In genomic region chr7:5523712-5524561, GRCh38 we compare ENCODE assay signal across 8 cellular contexts. TPM values are rescaled to one million over a fixed set of nuclear protein-coding genes. Genes with fewer than 3 reads are reported as not detected.
A peak's percentile ranks its signal among the peaks of the same experiment; 100 is the strongest.
DNase-seq lines count a peak whose midpoint lies in the region; ATAC-seq and TF ChIP-seq lines count a peak whose summit lies in the region.
"Not testable (repeated sequence)": the region's sequence is repeated elsewhere in the genome, so short reads cannot be mapped to it uniquely, and the experiment has no call there.

No MANE protein-coding gene starts in this region.

- CTCF ChIA-PET in WTC11 (lab: Charles Lee) = interaction anchor here (0.6 to 4.4 kb wide), 4 partner anchors 12 to 141 kb away, joined by 3 to 23 read pairs (median 5); no protein-coding TSS in a partner anchor

- peak overlapping the region; percentile 87 for H3K27ac Mint-ChIP-seq in WTC11
- H3K27ac Mint-ChIP-seq in activated naive CD8-positive, alpha-beta T cell treated with anti-CD3 and anti-CD28 coated beads for 36 hours = peak overlapping the region; percentile 86

- not testable (repeated sequence) for H3K9me3 Mint-ChIP-seq in WTC11; activated naive CD8-positive, alpha-beta T cell treated with anti-CD3 and anti-CD28 coated beads for 36 hours

- TF ChIP-seq POLR2A in GM19099 (IDR thresholded peaks at IDR 0.05; ENCODE audit: extremely low read depth, insufficient read length, low read depth) (peak; percentile 48), right lobe of liver (IDR thresholded peaks at IDR 0.05) (peak; percentile 16)

- H3K27me3 ChIP-seq in BLaER1, right lobe of liver: not testable (repeated sequence)

- not testable (repeated sequence) for H3K4me3 Mint-ChIP-seq in WTC11
- peak overlapping the region; percentile 62 for H3K4me3 Mint-ChIP-seq in activated naive CD8-positive, alpha-beta T cell treated with anti-CD3 and anti-CD28 coated beads for 36 hours

- POLR2A ChIA-PET in WTC11 (lab: Charles Lee) = interaction anchor here (0.6 to 4.4 kb wide), 5 partner anchors 12 to 141 kb away, joined by 3 to 21 read pairs (median 3); no protein-coding TSS in a partner anchor

- not testable (repeated sequence) for H3K27ac ChIP-seq in BLaER1, right lobe of liver
- peak overlapping the region; percentile 99 for H3K27ac ChIP-seq in epithelial cell of prostate

- not testable (repeated sequence) for H3K9me3 ChIP-seq in BLaER1, right lobe of liver

- peaks cover 56% of the 10 kb centered on the region for H3K36me3 Mint-ChIP-seq in WTC11
- H3K36me3 Mint-ChIP-seq in activated naive CD8-positive, alpha-beta T cell treated with anti-CD3 and anti-CD28 coated beads for 36 hours = peaks cover 48% of the 10 kb centered on the region

- not testable (repeated sequence) for H3K4me3 ChIP-seq in BLaER1, right lobe of liver

- H4K20me1 ChIP-seq in BLaER1 = peaks cover 64% of the 10 kb centered on the region

- intact Hi-C loops in right lobe of liver (cut with DNase I) = not testable (repeated sequence)

- not testable (repeated sequence) for ATAC-seq in WTC11, right lobe of liver

- H3K4me1 ChIP-seq in BLaER1 (peaks cover 55% of the 10 kb centered on the region), right lobe of liver (peaks cover 0 to 15% (median 0%) of the 10 kb centered on the region in 4 donors)

- DNase-seq in NOMO-1 treated with dmso at 0.1 percent for 144 hours (lab: John Stamatoyannopoulos, UW; ENCODE audit: unreplicated experiment) = peak; percentile 39
- DNase-seq in WTC11 (ENCODE audit: low spot score); activated naive CD8-positive, alpha-beta T cell treated with anti-CD3 and anti-CD28 coated beads for 36 hours; epithelial cell of prostate (ENCODE audit: low read depth, low spot score); right lobe of liver: not testable (repeated sequence)
- peak; percentile 18 for DNase-seq in stimulated activated CD4-positive, alpha-beta T cell treated with anti-CD3 and anti-CD28 coated beads, Interleukin-12 subunit alpha, Interleukin-12 subunit beta, amount 100 ng/mL, for 4 hours

- H3K27me3 Mint-ChIP-seq in WTC11 (ENCODE audit: low read depth) = not testable (repeated sequence)
- H3K27me3 Mint-ChIP-seq in activated naive CD8-positive, alpha-beta T cell treated with anti-CD3 and anti-CD28 coated beads for 36 hours = peaks cover 32% of the 10 kb centered on the region

- not testable (repeated sequence) for H3K9ac ChIP-seq in BLaER1

- H3K4me2 ChIP-seq in BLaER1 = peak overlapping the region; percentile 62; the same call in 1 of the 2 replicates

- H3K4me1 Mint-ChIP-seq in WTC11 = peaks cover 26% of the 10 kb centered on the region
- peaks cover 43% of the 10 kb centered on the region for H3K4me1 Mint-ChIP-seq in activated naive CD8-positive, alpha-beta T cell treated with anti-CD3 and anti-CD28 coated beads for 36 hours

- not testable (repeated sequence) for TF ChIP-seq CTCF in WTC11 (IDR thresholded peaks at IDR 0.05); right lobe of liver (IDR thresholded peaks at IDR 0.05)

- WGBS in right lobe of liver (ENCODE audit: insufficient coverage, low coverage, low lambda C conversion rate, missing lambda C conversion rate) = 86% methylated on average over 11 of the region's 17 CpGs

- H3K36me3 ChIP-seq in BLaER1 = peaks cover 54% of the 10 kb centered on the region
- peaks cover 15 to 26% (median 24%) of the 10 kb centered on the region in 4 donors for H3K36me3 ChIP-seq in right lobe of liver

TF ChIP-seq in WTC11, 78 proteins besides CTCF, POLR2A, EP300 and RAD21 (continues in another document):
- TF ChIP-seq PRRX2 (CRISPR knock-in tag; IDR thresholded peaks at IDR 0.05) (peak; percentile 93), ZNF532 (CRISPR knock-in tag; IDR thresholded peaks at IDR 0.05; ENCODE audit: borderline replicate concordance) (peak; percentile 86), ZNF416 (CRISPR knock-in tag; IDR thresholded peaks at IDR 0.05) (peak; percentile 94; the same call in 1 of the 2 replicates), ZMAT4 (CRISPR knock-in tag; IDR thresholded peaks at IDR 0.05) (peak; percentile 82), ZNF425 (CRISPR knock-in tag; conservative IDR thresholded peaks at IDR 0.05) (peak; percentile 85), NFATC4 (CRISPR knock-in tag; IDR thresholded peaks at IDR 0.05) (peak; percentile 95), ERG (CRISPR knock-in tag; IDR thresholded peaks at IDR 0.05) (peak; percentile 95), CDX4 (CRISPR knock-in tag; IDR thresholded peaks at IDR 0.05; ENCODE audit: borderline replicate concordance) (peak; percentile 90)

RNA-seq across cellular contexts. Expression of gene ACTB, which starts 6.5 kb away (rescaled TPM):
- 4,967 to 5,221 TPM (median 5,193 TPM) in 3 replicates for total RNA-seq in WTC11 (2021)
- 1,000 to 10,000 TPM; 7,622 to 7,820 TPM for total RNA-seq in activated naive CD8-positive, alpha-beta T cell treated with anti-CD3 and anti-CD28 coated beads for 36 hours
- 1,000 to 10,000 TPM; 1,195 to 2,421 (median 1,468) TPM for total RNA-seq in right lobe of liver

RNA-seq across cellular contexts. Expression of gene FBXL18, which starts 10.3 kb away (rescaled TPM):
- total RNA-seq in WTC11 (2021) (18.9 to 22.0 TPM (median 21.8 TPM) in 3 replicates), right lobe of liver (1 to 10 TPM; 3.5 to 8.5 (median 4.7) TPM)
- 10 to 100 TPM; 10.2 to 10.7 TPM for total RNA-seq in activated naive CD8-positive, alpha-beta T cell treated with anti-CD3 and anti-CD28 coated beads for 36 hours
